Comparison of ENCODE assay signal across 10 cellular contexts in genomic region chrX:47497274-47497673, GRCh38. TPM values are rescaled to one million over a fixed set of nuclear protein-coding genes. Genes with fewer than 3 reads are reported as not detected.
DNase-seq lines count a peak whose midpoint lies in the region; ATAC-seq and TF ChIP-seq lines count a peak whose summit lies in the region.
"Had no signal": no experiment of that assay in that cellular context is flagged by ENCODE, and none has a peak within 500 bp of the region (broad histone marks: within the 10 kb centered on the region; RNA-seq: fewer than 3 reads in every experiment).

No MANE protein-coding gene starts in this region.

- H3K4me3 Mint-ChIP-seq in nephron progenitor cell: no peak overlapping the region
- no peak overlapping the region for H3K4me3 Mint-ChIP-seq in activated CD8-positive, alpha-beta memory T cell treated with anti-CD3 and anti-CD28 coated beads, Interleukin-2, amount 10 ng/mL, durations not matched to agents 7 days and 5 days
- H3K4me3 Mint-ChIP-seq: stimulated activated naive CD8-positive, alpha-beta T cell treated with anti-CD3 and anti-CD28 coated beads, Interleukin-15, Interleukin-2, amounts not matched to agents 100 ng/mL and 50 ng/mL, for 24 hours had no signal

- ATAC-seq in activated CD8-positive, alpha-beta memory T cell treated with anti-CD3 and anti-CD28 coated beads, Interleukin-2, amount 10 ng/mL, durations not matched to agents 7 days and 5 days: no peak

- H3K36me3 Mint-ChIP-seq in nephron progenitor cell (ENCODE audit: low read depth): peaks cover 15% of the 10 kb centered on the region
- H3K36me3 Mint-ChIP-seq in activated CD8-positive, alpha-beta memory T cell treated with anti-CD3 and anti-CD28 coated beads, Interleukin-2, amount 10 ng/mL, durations not matched to agents 7 days and 5 days: no peaks in the 10 kb centered on the region

- TF ChIP-seq CTCF in LNCaP clone FGC (IDR thresholded peaks at IDR 0.05; ENCODE audit: control insufficient read depth, extremely low read depth, insufficient read depth) (0 out of 2 replicates have a peak, but pooled peaks have one; percentile 11), brain microvascular endothelial cell (IDR thresholded peaks at IDR 0.05; ENCODE audit: low read depth, low read length, missing control alignments) (peak; percentile 53), nephron progenitor cell (IDR thresholded peaks at IDR 0.05) (peak; percentile 5)

- no peaks in the 10 kb centered on the region for H3K27me3 ChIP-seq in brain microvascular endothelial cell (replicated peaks)

- peaks cover 48% of the 10 kb centered on the region for H3K4me1 Mint-ChIP-seq in nephron progenitor cell
- peaks cover 8% of the 10 kb centered on the region for H3K4me1 Mint-ChIP-seq in activated CD8-positive, alpha-beta memory T cell treated with anti-CD3 and anti-CD28 coated beads, Interleukin-2, amount 10 ng/mL, durations not matched to agents 7 days and 5 days

- no peak overlapping the region for H3K27ac Mint-ChIP-seq in nephron progenitor cell
- H3K27ac Mint-ChIP-seq in activated CD8-positive, alpha-beta memory T cell treated with anti-CD3 and anti-CD28 coated beads, Interleukin-2, amount 10 ng/mL, durations not matched to agents 7 days and 5 days: no peak overlapping the region
- H3K27ac Mint-ChIP-seq: stimulated activated naive CD8-positive, alpha-beta T cell treated with anti-CD3 and anti-CD28 coated beads, Interleukin-15, Interleukin-2, amounts not matched to agents 100 ng/mL and 50 ng/mL, for 24 hours had no signal

- no peaks in the 10 kb centered on the region for H3K36me3 ChIP-seq in brain microvascular endothelial cell (replicated peaks)

- in situ Hi-C loops in brain microvascular endothelial cell (cut with HindIII; ENCODE audit: low pct_ligation_motif_present, low sequenced_read_pairs): no loop called here

- no peak overlapping the region for H3K27ac ChIP-seq in brain microvascular endothelial cell

- H3K4me3 ChIP-seq in LNCaP clone FGC (ENCODE audit: low read depth, low read length): no peak overlapping the region
- H3K4me3 ChIP-seq in brain microvascular endothelial cell (ENCODE audit: low read depth, low read length): no peak overlapping the region

- CTCF ChIA-PET in activated CD8-positive, alpha-beta memory T cell treated with anti-CD3 and anti-CD28 coated beads, Interleukin-2, amount 10 ng/mL, durations not matched to agents 7 days and 5 days (lab: Charles Lee): interaction anchor here (0.9 to 1.2 kb wide), 4 partner anchors 12 to 26 kb away, joined by 3 to 5 read pairs (median 3); no protein-coding TSS in a partner anchor

- H3K27me3 Mint-ChIP-seq in nephron progenitor cell (ENCODE audit: low read depth, poor library complexity): no peaks in the 10 kb centered on the region
- no peaks in the 10 kb centered on the region for H3K27me3 Mint-ChIP-seq in activated CD8-positive, alpha-beta memory T cell treated with anti-CD3 and anti-CD28 coated beads, Interleukin-2, amount 10 ng/mL, durations not matched to agents 7 days and 5 days
- H3K27me3 Mint-ChIP-seq: stimulated activated naive CD8-positive, alpha-beta T cell treated with anti-CD3 and anti-CD28 coated beads, Interleukin-15, Interleukin-2, amounts not matched to agents 100 ng/mL and 50 ng/mL, for 24 hours had no signal

- DNase-seq in NCI-H146 treated with DMSO at 0.1 percent for 48 hours (lab: John Stamatoyannopoulos, UW; ENCODE audit: unreplicated experiment) (peak; percentile 8), NCI-H146 (lab: John Stamatoyannopoulos, UW) (no peak), LNCaP clone FGC (ENCODE audit: low read depth) (no peak), brain microvascular endothelial cell (no peak), nephron progenitor cell (no peak), D341Med (ENCODE audit: low spot score) (no peak)
- no peak for DNase-seq in activated CD8-positive, alpha-beta memory T cell treated with anti-CD3 and anti-CD28 coated beads, Interleukin-2, amount 10 ng/mL, durations not matched to agents 7 days and 5 days
- no peak for DNase-seq in NK-92 treated with Interleukin-12 subunit alpha and Interleukin-12 subunit beta, amount 100 ng/mL, for 24 hours (lab: John Stamatoyannopoulos, UW)
- DNase-seq: foreskin melanocyte had no signal

- H3K9me3 Mint-ChIP-seq in nephron progenitor cell: peaks cover 71% of the 10 kb centered on the region
- no peaks in the 10 kb centered on the region for H3K9me3 Mint-ChIP-seq in activated CD8-positive, alpha-beta memory T cell treated with anti-CD3 and anti-CD28 coated beads, Interleukin-2, amount 10 ng/mL, durations not matched to agents 7 days and 5 days (ENCODE audit: low read depth)
- H3K9me3 Mint-ChIP-seq: stimulated activated naive CD8-positive, alpha-beta T cell treated with anti-CD3 and anti-CD28 coated beads, Interleukin-15, Interleukin-2, amounts not matched to agents 100 ng/mL and 50 ng/mL, for 24 hours had no signal

RNA-seq across cellular contexts. Expression of gene ZNF41, which starts 14.3 kb away (rescaled TPM):
- total RNA-seq in activated CD8-positive, alpha-beta memory T cell treated with anti-CD3 and anti-CD28 coated beads, Interleukin-2, amount 10 ng/mL, durations not matched to agents 7 days and 5 days: 10 to 100 TPM in 1 of 2 experiments, 1 to 10 TPM in 1; 9.5 to 10.4 TPM
